Comparison of ENCODE assay signal across 4 cellular contexts in genomic region chr4:154760895-154761294, GRCh38.
TF ChIP-seq lines count a peak whose summit lies in the region.

No MANE protein-coding gene starts in this region.

TF ChIP-seq in HepG2, 621 proteins besides CTCF, POLR2A, EP300 and RAD21:
- TF ChIP-seq HOXD1 (CRISPR knock-in tag; IDR thresholded peaks at IDR 0.05), result no peak
- TF ChIP-seq MXI1 (IDR thresholded peaks at IDR 0.05; ENCODE audit: borderline replicate concordance, low read depth, low read length), result no peak
- TF ChIP-seq MAFF (IDR thresholded peaks at IDR 0.05; ENCODE audit: low read depth, low read length), result peak; percentile 81
- TF ChIP-seq MAFK (conservative IDR thresholded peaks at IDR 0.05 in 1 of 2, IDR thresholded peaks at IDR 0.05 in 1 of 2; ENCODE audit: low read length in 2 of 2), result peak; percentile 82 to 88

TF ChIP-seq in A549, 52 proteins besides CTCF, POLR2A, EP300 and RAD21:
- TF ChIP-seq HEYL (CRISPR knock-in tag; IDR thresholded peaks at IDR 0.05) (no peak), MAFK (IDR thresholded peaks at IDR 0.05; ENCODE audit: partially characterized antibody) (peak; percentile 54)

TF ChIP-seq in IMR-90, 13 proteins besides CTCF, POLR2A, EP300 and RAD21:
- TF ChIP-seq USF2 (IDR thresholded peaks at IDR 0.05; ENCODE audit: low read depth, low read length) (no peak), MAFK (IDR thresholded peaks at IDR 0.05; ENCODE audit: low read depth, low read length) (peak; percentile 61), MAZ (IDR thresholded peaks at IDR 0.05; ENCODE audit: borderline replicate concordance, low read depth, low read length) (no peak), MXI1 (IDR thresholded peaks at IDR 0.05; ENCODE audit: borderline replicate concordance, low read depth, low read length) (no peak)

TF ChIP-seq in K562, 482 proteins besides CTCF, POLR2A, EP300 and RAD21:
- TF ChIP-seq C11orf30 (IDR thresholded peaks at IDR 0.05; ENCODE audit: low read depth) (peak; percentile 61; the same call in 1 of the 2 replicates), POLR3G (IDR thresholded peaks at IDR 0.05; ENCODE audit: extremely low read depth, insufficient read length, insufficient replicate concordance) (no peak), ZNF140 (CRISPR knock-in tag; IDR thresholded peaks at IDR 0.05) (no peak), HMGN3 (IDR thresholded peaks at IDR 0.05; ENCODE audit: borderline replicate concordance, extremely low read depth, insufficient read length, low read depth, low read length) (no peak), CREB3 (tag; conservative IDR thresholded peaks at IDR 0.05; ENCODE audit: low read depth) (no peak), USF1 (CRISPR knock-in tag; IDR thresholded peaks at IDR 0.05) (no peak), KHSRP (IDR thresholded peaks at IDR 0.05) (no peak), SMARCA4 (IDR thresholded peaks at IDR 0.05) (no peak), ZNF41 (CRISPR knock-in tag; conservative IDR thresholded peaks at IDR 0.05) (no peak), ARNT (IDR thresholded peaks at IDR 0.05) (no peak), MAFF (IDR thresholded peaks at IDR 0.05; ENCODE audit: low read length) (peak; percentile 46; the same call in 1 of the 2 replicates), HOMEZ (CRISPR knock-in tag; IDR thresholded peaks at IDR 0.05) (no peak), MAFK (IDR thresholded peaks at IDR 0.05; ENCODE audit: low read length) (peak; percentile 28; the same call in 1 of the 2 replicates), MAFG (tag; conservative IDR thresholded peaks at IDR 0.05) (peak; percentile 55), NFATC3 (IDR thresholded peaks at IDR 0.05) (no peak), SOX6 (IDR thresholded peaks at IDR 0.05) (no peak), SP1 (CRISPR knock-in tag; IDR thresholded peaks at IDR 0.05) (no peak), RNF2 (IDR thresholded peaks at IDR 0.05) (no peak), RBM34 (IDR thresholded peaks at IDR 0.05; ENCODE audit: borderline replicate concordance, insufficient read depth, low read length) (no peak), ZNF316 (IDR thresholded peaks at IDR 0.05) (peak; percentile 64), RHOXF2B (CRISPR knock-in tag; conservative IDR thresholded peaks at IDR 0.05) (no peak)
